In genomic region chr6:92752114-92752513, GRCh38 we compare ENCODE assay signal across 8 cellular contexts.
"Had no signal": no experiment of that assay in that cellular context is flagged by ENCODE, and none has a peak within 500 bp of the region (broad histone marks: within the 10 kb centered on the region; RNA-seq: fewer than 3 reads in every experiment).

No MANE protein-coding gene starts in this region.

- H3K4me2 ChIP-seq: KMS-11 had no signal

- H3K27me3 Mint-ChIP-seq: IgD-negative memory B cell had no signal

- H3K36me3 Mint-ChIP-seq: IgD-negative memory B cell had no signal

- H3K4me3 ChIP-seq: K562 had no signal

- H3K4me1 Mint-ChIP-seq: IgD-negative memory B cell had no signal

- DNase-seq: IMR-90, KBM-7, KG1 had no signal

- H3K27ac Mint-ChIP-seq: IgD-negative memory B cell had no signal

- H3K9ac ChIP-seq: KMS-11 had no signal

- H3K27ac ChIP-seq: HL-60, KMS-11 had no signal

- ATAC-seq: HepG2, K562 had no signal
